In the genomic region with DNA sequence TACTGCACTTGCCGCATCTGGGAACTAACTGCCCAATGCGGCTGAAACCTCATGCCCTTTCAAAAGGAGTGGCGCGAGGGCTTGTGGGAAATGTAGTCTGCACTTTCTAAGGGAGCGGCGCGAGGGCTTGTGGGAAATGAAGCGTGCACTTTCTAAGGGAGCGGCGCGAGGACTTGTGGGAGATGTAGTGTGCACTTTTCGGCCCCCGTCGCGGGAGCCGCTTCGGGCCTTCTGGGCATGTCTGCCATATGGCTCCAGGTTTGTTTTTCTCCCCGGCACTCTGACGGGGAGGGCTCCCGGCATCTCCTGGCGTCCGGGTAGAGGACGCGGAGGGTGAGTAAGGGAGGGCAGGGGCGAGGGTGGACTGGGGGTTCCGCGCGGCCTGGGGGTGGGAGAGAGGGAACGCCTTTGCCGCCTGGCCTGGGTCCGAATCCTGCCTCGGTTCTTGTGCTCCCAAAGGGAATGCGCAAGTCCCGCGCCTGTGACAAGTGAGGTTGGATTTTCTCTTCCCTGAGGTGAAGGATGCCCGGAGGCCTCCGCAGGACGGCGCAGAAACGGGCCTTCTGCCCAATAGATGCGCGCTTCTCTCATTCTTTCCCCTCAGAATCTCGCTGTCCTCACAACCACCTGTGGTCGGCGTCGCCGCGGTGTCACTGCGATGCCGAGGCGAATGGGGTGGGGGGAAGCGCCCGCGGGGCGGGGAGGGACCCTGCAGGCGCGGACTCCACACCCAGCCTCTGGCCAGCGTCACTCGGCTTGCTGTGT, we compare ENCODE assay signal across 1 cellular context.
TF ChIP-seq lines count a peak whose summit lies in the region.

Gene ZNF37A (plus strand): TSS at position 180 of the 765 bp plus-strand sequence. CDS start 2,281 bp downstream, outside the sequence.

TF ChIP-seq in K562, 482 proteins besides CTCF, POLR2A, EP300 and RAD21 (continued from another document and continues in another):
- TF ChIP-seq ZNF655 (CRISPR knock-in tag; IDR thresholded peaks at IDR 0.05) (no peak), EHMT2 (IDR thresholded peaks at IDR 0.05) (no peak), RBM17 (IDR thresholded peaks at IDR 0.05; ENCODE audit: borderline replicate concordance, low read depth, low read length) (no peak), ZZZ3 (IDR thresholded peaks at IDR 0.05) (no peak), YY1 (IDR thresholded peaks at IDR 0.05; ENCODE audit: borderline replicate concordance in 1 of 3, control insufficient read depth in 1 of 3, extremely low read depth in 1 of 3, insufficient read depth in 3 of 3, insufficient read length in 1 of 3, insufficient replicate concordance in 2 of 3, low read depth in 1 of 3, low read length in 2 of 3) (peak in 2 of 3 experiments; percentile 32 to 41), DNMT1 (IDR thresholded peaks at IDR 0.05) (no peak), POLR2H (tag; IDR thresholded peaks at IDR 0.05; ENCODE audit: low read depth) (no peak), MLX (CRISPR knock-in tag; conservative IDR thresholded peaks at IDR 0.05) (no peak), ZNF311 (CRISPR knock-in tag; IDR thresholded peaks at IDR 0.05) (no peak), ZC3H4 (CRISPR knock-in tag; IDR thresholded peaks at IDR 0.05; ENCODE audit: borderline replicate concordance) (no peak), MGA (IDR thresholded peaks at IDR 0.05) (peak; percentile 89), CCAR2 (IDR thresholded peaks at IDR 0.05; ENCODE audit: low read depth, low read length) (no peak), ZFPM2 (CRISPR knock-in tag; IDR thresholded peaks at IDR 0.05) (no peak), CREM (IDR thresholded peaks at IDR 0.05; ENCODE audit: low read depth) (peak; percentile 89), ZNF184 (CRISPR knock-in tag; IDR thresholded peaks at IDR 0.05) (no peak), ZNF561 (CRISPR knock-in tag; conservative IDR thresholded peaks at IDR 0.05) (no peak), MAZ (CRISPR knock-in tag; conservative IDR thresholded peaks at IDR 0.05 in 1 of 2, IDR thresholded peaks at IDR 0.05 in 1 of 2) (no peak), JUND (IDR thresholded peaks at IDR 0.05; ENCODE audit: borderline replicate concordance, low read depth, low read length) (0 out of 2 replicates have a peak, but pooled peaks have one; percentile 30), JUND (tag; IDR thresholded peaks at IDR 0.05; ENCODE audit: borderline replicate concordance, low read depth, low read length) (peak; percentile 44; the same call in 1 of the 3 replicates), ZNF253 (CRISPR knock-in tag; conservative IDR thresholded peaks at IDR 0.05) (no peak), ATF1 (CRISPR knock-in tag; IDR thresholded peaks at IDR 0.05) (no peak), ATF1 (tag; IDR thresholded peaks at IDR 0.05) (peak; percentile 74), ZNF586 (CRISPR knock-in tag; conservative IDR thresholded peaks at IDR 0.05) (no peak), CBX1 (IDR thresholded peaks at IDR 0.05; ENCODE audit: low read depth) (0 out of 2 replicates have a peak, but pooled peaks have one; percentile 4), ZNF76 (CRISPR knock-in tag; IDR thresholded peaks at IDR 0.05; ENCODE audit: borderline replicate concordance) (no peak), CHD2 (IDR thresholded peaks at IDR 0.05; ENCODE audit: low read depth, low read length) (no peak; the same call in 1 of the 2 replicates), SAFB2 (IDR thresholded peaks at IDR 0.05; ENCODE audit: borderline replicate concordance, low read depth, low read length, severe bottlenecking) (no peak), BCOR (IDR thresholded peaks at IDR 0.05) (no peak), CREB1 (IDR thresholded peaks at IDR 0.05) (peak; percentile 79), CREB1 (CRISPR knock-in tag; IDR thresholded peaks at IDR 0.05) (no peak), ZBTB11 (CRISPR knock-in tag; IDR thresholded peaks at IDR 0.05) (0 out of 6 replicates have a peak, but pooled peaks of 1 of the 3 experiments have one; percentile 25)
- TF ChIP-seq, protein P1, sequence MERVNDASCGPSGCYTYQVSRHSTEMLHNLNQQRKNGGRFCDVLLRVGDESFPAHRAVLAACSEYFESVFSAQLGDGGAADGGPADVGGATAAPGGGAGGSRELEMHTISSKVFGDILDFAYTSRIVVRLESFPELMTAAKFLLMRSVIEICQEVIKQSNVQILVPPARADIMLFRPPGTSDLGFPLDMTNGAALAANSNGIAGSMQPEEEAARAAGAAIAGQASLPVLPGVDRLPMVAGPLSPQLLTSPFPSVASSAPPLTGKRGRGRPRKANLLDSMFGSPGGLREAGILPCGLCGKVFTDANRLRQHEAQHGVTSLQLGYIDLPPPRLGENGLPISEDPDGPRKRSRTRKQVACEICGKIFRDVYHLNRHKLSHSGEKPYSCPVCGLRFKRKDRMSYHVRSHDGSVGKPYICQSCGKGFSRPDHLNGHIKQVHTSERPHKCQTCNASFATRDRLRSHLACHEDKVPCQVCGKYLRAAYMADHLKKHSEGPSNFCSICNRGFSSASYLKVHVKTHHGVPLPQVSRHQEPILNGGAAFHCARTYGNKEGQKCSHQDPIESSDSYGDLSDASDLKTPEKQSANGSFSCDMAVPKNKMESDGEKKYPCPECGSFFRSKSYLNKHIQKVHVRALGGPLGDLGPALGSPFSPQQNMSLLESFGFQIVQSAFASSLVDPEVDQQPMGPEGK (CRISPR knock-in tag; IDR thresholded peaks at IDR 0.05; ENCODE audit: borderline replicate concordance): no peak
- TF ChIP-seq, protein P2, sequence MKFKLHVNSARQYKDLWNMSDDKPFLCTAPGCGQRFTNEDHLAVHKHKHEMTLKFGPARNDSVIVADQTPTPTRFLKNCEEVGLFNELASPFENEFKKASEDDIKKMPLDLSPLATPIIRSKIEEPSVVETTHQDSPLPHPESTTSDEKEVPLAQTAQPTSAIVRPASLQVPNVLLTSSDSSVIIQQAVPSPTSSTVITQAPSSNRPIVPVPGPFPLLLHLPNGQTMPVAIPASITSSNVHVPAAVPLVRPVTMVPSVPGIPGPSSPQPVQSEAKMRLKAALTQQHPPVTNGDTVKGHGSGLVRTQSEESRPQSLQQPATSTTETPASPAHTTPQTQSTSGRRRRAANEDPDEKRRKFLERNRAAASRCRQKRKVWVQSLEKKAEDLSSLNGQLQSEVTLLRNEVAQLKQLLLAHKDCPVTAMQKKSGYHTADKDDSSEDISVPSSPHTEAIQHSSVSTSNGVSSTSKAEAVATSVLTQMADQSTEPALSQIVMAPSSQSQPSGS (CRISPR knock-in tag; IDR thresholded peaks at IDR 0.05): no peak
